ENCODE assay signal across 17 cellular contexts in genomic region chr2:237431856-237432255, GRCh38. TPM values are rescaled to one million over a fixed set of nuclear protein-coding genes. Genes with fewer than 3 reads are reported as not detected.
DNase-seq lines count a peak whose midpoint lies in the region; ATAC-seq, FAIRE-seq and TF ChIP-seq lines count a peak whose summit lies in the region.
"Had no signal": no experiment of that assay in that cellular context is flagged by ENCODE, and none has a peak within 500 bp of the region (broad histone marks: within the 10 kb centered on the region; RNA-seq: fewer than 3 reads in every experiment).

No MANE protein-coding gene starts in this region.

- intact Hi-C loops in CD4-positive, alpha-beta memory T cell (cut with micrococcal nuclease), result loop anchor here (10.0 kb wide), 1 partner anchor 243 kb away; no protein-coding TSS in a partner anchor

- H3K14ac ChIP-seq in trophoblast cell (ENCODE audit: low read length), result no peak overlapping the region

- POLR2A ChIA-PET in A549 (lab: Yijun Ruan, JAX), result no interaction called here
- POLR2A ChIA-PET in CD4-positive, alpha-beta memory T cell (lab: Charles Lee; ENCODE audit: partially characterized antibody), result interaction anchor here (0.6 to 7.1 kb wide), 2 partner anchors 10 to 1828 kb away, joined by 3 to 59 read pairs; no protein-coding TSS in a partner anchor
- POLR2A ChIA-PET in activated CD8-positive, alpha-beta T cell treated with anti-CD3 and anti-CD28 coated beads, Interleukin-2, amount 10 ng/mL, durations not matched to agents 7 days and 5 days (lab: Charles Lee), result interaction anchor here (1.5 kb wide), 1 partner anchor 10 kb away, joined by 4 read pairs; no protein-coding TSS in a partner anchor
- POLR2A ChIA-PET in WTC11 (lab: Charles Lee), result no interaction called here

- no peak overlapping the region for H4K8ac ChIP-seq in trophoblast cell (ENCODE audit: low read depth, low read length)

- H2AK5ac ChIP-seq in trophoblast cell (ENCODE audit: low read length), result no peak overlapping the region

- H3K4me1 Mint-ChIP-seq in CD4-positive, alpha-beta memory T cell, result peaks cover 75 to 96% (median 85%) of the 10 kb centered on the region in 4 donors
- peaks cover 85% of the 10 kb centered on the region for H3K4me1 Mint-ChIP-seq in activated CD8-positive, alpha-beta T cell treated with anti-CD3 and anti-CD28 coated beads, Interleukin-2, amount 10 ng/mL, durations not matched to agents 7 days and 5 days (ENCODE audit: low read depth)
- H3K4me1 Mint-ChIP-seq in WTC11, result peaks cover 25% of the 10 kb centered on the region

- H4K91ac ChIP-seq in trophoblast cell (ENCODE audit: low read depth, low read length), result no peak overlapping the region

- no peak overlapping the region for H2BK5ac ChIP-seq in trophoblast cell (ENCODE audit: low read depth, low read length, poor library complexity)

- WGBS in A549 (ENCODE audit: missing lambda C conversion rate), result 80% methylated on average over 4 of the region's 4 CpGs
- whole genome bisulfite sequencing in trophoblast cell (ENCODE audit: extremely low coverage, insufficient coverage, insufficient read length), result no CpG with 5 or more reads among the region's 4 CpGs

- no peak overlapping the region for H3K4ac ChIP-seq in trophoblast cell (ENCODE audit: low read depth, low read length)

- H3K9ac ChIP-seq in trophoblast cell (ENCODE audit: low read length), result no peak overlapping the region
- H3K9ac ChIP-seq: BLaER1 treated with 17β-estradiol and CSF1 and Interleukin-3, amounts not matched to agents 10 nM and 100 nM had no signal

- peak overlapping the region; percentile 20 to 95 (median 92) for H3K27ac Mint-ChIP-seq in CD4-positive, alpha-beta memory T cell
- H3K27ac Mint-ChIP-seq in activated CD8-positive, alpha-beta T cell treated with anti-CD3 and anti-CD28 coated beads, Interleukin-2, amount 10 ng/mL, durations not matched to agents 7 days and 5 days, result peak overlapping the region; percentile 36
- H3K27ac Mint-ChIP-seq in WTC11, result no peak overlapping the region

- no peaks in the 10 kb centered on the region for H3K27me3 ChIP-seq in CD4-positive, alpha-beta memory T cell (ENCODE audit: insufficient read depth, low read length)
- H3K27me3 ChIP-seq in trophoblast cell (ENCODE audit: insufficient read depth, low read length), result no peaks in the 10 kb centered on the region

- CTCF ChIA-PET in A549 (lab: Yijun Ruan, JAX), result interaction anchor here (0.6 to 7.4 kb wide), 4 partner anchors 11 to 282 kb away, joined by 3 to 47 read pairs (median 5); no protein-coding TSS in a partner anchor
- CTCF ChIA-PET in CD4-positive, alpha-beta memory T cell (lab: Charles Lee; ENCODE audit: partially characterized antibody), result interaction anchor here (1.9 to 5.3 kb wide), 3 partner anchors 9 to 44 kb away, joined by 6 to 93 read pairs (median 40); no protein-coding TSS in a partner anchor
- CTCF ChIA-PET in activated CD8-positive, alpha-beta T cell treated with anti-CD3 and anti-CD28 coated beads, Interleukin-2, amount 10 ng/mL, durations not matched to agents 7 days and 5 days (lab: Charles Lee), result interaction anchor here (0.6 to 4.7 kb wide), 4 partner anchors 11 to 62 kb away, joined by 4 to 62 read pairs (median 20); no protein-coding TSS in a partner anchor
- CTCF ChIA-PET in WTC11 (lab: Charles Lee), result interaction anchor here (1.0 to 10.0 kb wide), 4 partner anchors 11 to 55 kb away, joined by 3 to 63 read pairs (median 9); partner anchors contain the start of gene MLPH

- no peaks in the 10 kb centered on the region for H3K27me3 Mint-ChIP-seq in CD4-positive, alpha-beta memory T cell
- no peaks in the 10 kb centered on the region for H3K27me3 Mint-ChIP-seq in activated CD8-positive, alpha-beta T cell treated with anti-CD3 and anti-CD28 coated beads, Interleukin-2, amount 10 ng/mL, durations not matched to agents 7 days and 5 days (ENCODE audit: low read depth)
- H3K27me3 Mint-ChIP-seq in WTC11 (ENCODE audit: low read depth), result peaks cover 9% of the 10 kb centered on the region

- peaks cover 2% of the 10 kb centered on the region for H3K79me2 ChIP-seq in trophoblast cell (ENCODE audit: control insufficient read depth, insufficient read depth, low read length, poor library complexity)

- TF ChIP-seq POLR2A in A549 (IDR thresholded peaks at IDR 0.05; ENCODE audit: low read length), result no peak

- H3K18ac ChIP-seq in trophoblast cell (ENCODE audit: low read length), result no peak overlapping the region

- no peak for DNase-seq in A549 (ENCODE audit: low read depth in 1 of 2, low spot score in 1 of 2)
- no peak for DNase-seq in CD4-positive, alpha-beta memory T cell
- DNase-seq in activated CD8-positive, alpha-beta T cell treated with anti-CD3 and anti-CD28 coated beads, Interleukin-2, amount 10 ng/mL, durations not matched to agents 7 days and 5 days, result no peak
- DNase-seq in fibroblast of villous mesenchyme (ENCODE audit: low read depth), result peak; percentile 58
- no peak for DNase-seq in stimulated activated CD4-positive, alpha-beta T cell treated with anti-CD3 and anti-CD28 coated beads, Interleukin-1b, Interleukin-23, amount 100 ng/mL, for 48 hours
- DNase-seq in trophoblast cell, result no peak
- DNase-seq in WTC11 (ENCODE audit: low spot score), result no peak
- DNase-seq: cerebellar nuclear complex, head of caudate nucleus, MV-4-11, RPMI8226, spleen had no signal

- H3K4me2 ChIP-seq in A549 (peak overlapping the region; percentile 69), trophoblast cell (ENCODE audit: low read length) (no peak overlapping the region)

- no peaks in the 10 kb centered on the region for H3K36me3 Mint-ChIP-seq in CD4-positive, alpha-beta memory T cell
- peaks cover 8% of the 10 kb centered on the region for H3K36me3 Mint-ChIP-seq in activated CD8-positive, alpha-beta T cell treated with anti-CD3 and anti-CD28 coated beads, Interleukin-2, amount 10 ng/mL, durations not matched to agents 7 days and 5 days (ENCODE audit: low read depth)
- H3K36me3 Mint-ChIP-seq in WTC11, result no peaks in the 10 kb centered on the region

- peaks cover 17% of the 10 kb centered on the region for H3K79me1 ChIP-seq in trophoblast cell (ENCODE audit: low read length)

- H3K36me3 ChIP-seq in CD4-positive, alpha-beta memory T cell (ENCODE audit: insufficient read depth, low read length), result no peaks in the 10 kb centered on the region
- H3K36me3 ChIP-seq in trophoblast cell (ENCODE audit: control insufficient read depth in 1 of 2, insufficient read depth in 2 of 2, low read length in 2 of 2), result no peaks in the 10 kb centered on the region
- H3K36me3 ChIP-seq: BLaER1 treated with 17β-estradiol and CSF1 and Interleukin-3, amounts not matched to agents 10 nM and 100 nM; spleen had no signal

- H4K12ac ChIP-seq in trophoblast cell (ENCODE audit: low read depth, low read length), result no peak overlapping the region

- no peak overlapping the region for H2AFZ ChIP-seq in trophoblast cell (ENCODE audit: insufficient read depth, low read length, poor library complexity)

- H3K4me3 ChIP-seq in A549 (no peak overlapping the region), fibroblast of villous mesenchyme (ENCODE audit: low read depth, low read length) (no peak overlapping the region), trophoblast cell (ENCODE audit: low read depth, low read length) (no peak overlapping the region)
- H3K4me3 ChIP-seq in CD4-positive, alpha-beta memory T cell (ENCODE audit: low read length in 2 of 2), result no peak overlapping the region
- H3K4me3 ChIP-seq: BLaER1 treated with 17β-estradiol and CSF1 and Interleukin-3, amounts not matched to agents 10 nM and 100 nM; GM12878 had no signal

- no peak for TF ChIP-seq RAD21 in A549 (conservative IDR thresholded peaks at IDR 0.05 in 1 of 2, IDR thresholded peaks at IDR 0.05 in 1 of 2)

- no peak overlapping the region for H3K23ac ChIP-seq in trophoblast cell (ENCODE audit: low read length)

- H2BK120ac ChIP-seq in trophoblast cell (ENCODE audit: insufficient read depth, low read length, poor library complexity), result no peak overlapping the region

- H3K9me3 ChIP-seq in A549 (no peaks in the 10 kb centered on the region; the same call in 2 of the 3 replicates), trophoblast cell (ENCODE audit: insufficient read depth, low read depth, low read length) (no peaks in the 10 kb centered on the region)
- no peaks in the 10 kb centered on the region for H3K9me3 ChIP-seq in CD4-positive, alpha-beta memory T cell (ENCODE audit: control insufficient read depth in 1 of 2, low read length in 2 of 2)
- H3K9me3 ChIP-seq: spleen had no signal

- H2BK12ac ChIP-seq in trophoblast cell (ENCODE audit: low read length), result no peak overlapping the region

- FAIRE-seq in A549 (lab: Jason Lieb, UNC), result no peak
- FAIRE-seq: endometrium, GM12878 had no signal

- peak overlapping the region in 7 of 8 donors; percentile 17 to 94 (median 80) for H3K4me3 Mint-ChIP-seq in CD4-positive, alpha-beta memory T cell
- H3K4me3 Mint-ChIP-seq in activated CD8-positive, alpha-beta T cell treated with anti-CD3 and anti-CD28 coated beads, Interleukin-2, amount 10 ng/mL, durations not matched to agents 7 days and 5 days, result no peak overlapping the region
- H3K4me3 Mint-ChIP-seq in WTC11, result no peak overlapping the region

- TF ChIP-seq EP300 in A549 (IDR thresholded peaks at IDR 0.05), result no peak

- peak overlapping the region; percentile 47 to 81 for H3K27ac ChIP-seq in A549
- no peak overlapping the region for H3K27ac ChIP-seq in CD4-positive, alpha-beta memory T cell (ENCODE audit: low read depth, low read length)
- no peak overlapping the region for H3K27ac ChIP-seq in trophoblast cell (ENCODE audit: low read depth, low read length)
- H3K27ac ChIP-seq: BLaER1 treated with 17β-estradiol and CSF1 and Interleukin-3, amounts not matched to agents 10 nM and 100 nM had no signal

- TF ChIP-seq CTCF in A549 (IDR thresholded peaks at IDR 0.05) (no peak), fibroblast of villous mesenchyme (IDR thresholded peaks at IDR 0.05; ENCODE audit: insufficient read depth, low read depth, low read length) (no peak), WTC11 (IDR thresholded peaks at IDR 0.05) (no peak)

- no peaks in the 10 kb centered on the region for H3K9me3 Mint-ChIP-seq in CD4-positive, alpha-beta memory T cell
- H3K9me3 Mint-ChIP-seq in activated CD8-positive, alpha-beta T cell treated with anti-CD3 and anti-CD28 coated beads, Interleukin-2, amount 10 ng/mL, durations not matched to agents 7 days and 5 days (ENCODE audit: insufficient read depth), result no peaks in the 10 kb centered on the region
- peaks cover 7% of the 10 kb centered on the region; the same call in 1 of the 2 replicates for H3K9me3 Mint-ChIP-seq in WTC11

- ATAC-seq in A549, result no peak
- no peak for ATAC-seq in activated CD8-positive, alpha-beta T cell treated with anti-CD3 and anti-CD28 coated beads, Interleukin-2, amount 10 ng/mL, durations not matched to agents 7 days and 5 days
- ATAC-seq in HG02852 (IDR thresholded peaks at IDR 0.05; ENCODE audit: unreplicated experiment), result no peak
- no peak for ATAC-seq in WTC11
- ATAC-seq: GM12878 had no signal

- H3K4me1 ChIP-seq in A549 (peaks cover 39% of the 10 kb centered on the region), trophoblast cell (ENCODE audit: control insufficient read depth in 1 of 2, insufficient read depth in 2 of 2, low read length in 2 of 2) (peaks cover 21 to 27% of the 10 kb centered on the region in 2 experiments)
- H3K4me1 ChIP-seq in CD4-positive, alpha-beta memory T cell (ENCODE audit: insufficient read depth, low read length), result peaks cover 94% of the 10 kb centered on the region

RNA-seq across cellular contexts. Expression of gene COL6A3, which starts 17.9 kb away (rescaled TPM):
- polyA plus RNA-seq in A549 (2011; rRNA removed) (0.20 and 0.28 TPM in 2 replicates), A549 (2017; fragmentation: RNase III; extraction: RNeasy Plus Mini Kit Qiagen cat#74134 plus additional on column Dnase treatment) (0.04 to 0.16 TPM (median 0.10 TPM) in 3 replicates)
- 0.03 and 0.05 TPM in 2 replicates for polyA plus RNA-seq in A549 (2012; cell fraction: cytosol; rRNA removed)
- polyA plus RNA-seq in A549 (2012; cell fraction: nucleus; rRNA removed), result 0.19 and 0.24 TPM in 2 replicates
- 0.37 and 0.97 TPM in 2 replicates for polyA minus RNA-seq in A549 (2011; rRNA and poly(A)+ RNA removed)
- 1 to 10 TPM; 1.5 to 2.1 TPM for total RNA-seq in CD4-positive, alpha-beta memory T cell
- polyA plus RNA-seq in CD4-positive, alpha-beta memory T cell, result under 1 TPM in 1 of 2 donors, not detected in 1; 0.56 TPM
- total RNA-seq in activated CD8-positive, alpha-beta T cell treated with anti-CD3 and anti-CD28 coated beads, Interleukin-2, amount 10 ng/mL, durations not matched to agents 7 days and 5 days, result under 1 TPM; 0.03 to 0.10 TPM
- total RNA-seq in fibroblast of villous mesenchyme (1,329 and 1,968 TPM in 2 replicates), WTC11 (2021) (2.6 to 4.4 TPM (median 3.9 TPM) in 3 replicates)
- polyA plus RNA-seq in trophoblast cell (2013), result 81.7 and 90.1 TPM in 2 replicates

RNA-seq across cellular contexts. Expression of gene MLPH, which starts 55.2 kb away (rescaled TPM):
- 350 and 419 TPM in 2 replicates for polyA plus RNA-seq in A549 (2011; rRNA removed)
- polyA plus RNA-seq in A549 (2012; cell fraction: cytosol; rRNA removed), result 231 and 238 TPM in 2 replicates
- polyA plus RNA-seq in A549 (2012; cell fraction: nucleus; rRNA removed), result 1,019 and 1,045 TPM in 2 replicates
- 184 to 219 TPM (median 218 TPM) in 3 replicates for polyA plus RNA-seq in A549 (2017; fragmentation: RNase III; extraction: RNeasy Plus Mini Kit Qiagen cat#74134 plus additional on column Dnase treatment)
- polyA minus RNA-seq in A549 (2011; rRNA and poly(A)+ RNA removed), result 288 and 355 TPM in 2 replicates
- not detected for total RNA-seq in CD4-positive, alpha-beta memory T cell
- polyA plus RNA-seq in CD4-positive, alpha-beta memory T cell, result not detected
- total RNA-seq in activated CD8-positive, alpha-beta T cell treated with anti-CD3 and anti-CD28 coated beads, Interleukin-2, amount 10 ng/mL, durations not matched to agents 7 days and 5 days, result not detected
- 29.3 and 40.6 TPM in 2 replicates for total RNA-seq in fibroblast of villous mesenchyme
- 3.8 and 4.1 TPM in 2 replicates for polyA plus RNA-seq in trophoblast cell (2013)
- 7.7 to 10.3 TPM (median 9.7 TPM) in 3 replicates for total RNA-seq in WTC11 (2021)
- total RNA-seq: mononuclear cell had no signal

Comparison
In these comparisons a context has a peak if more than half of its experiments do, and no peak if none do; other contexts are left out.
1. H3K27ac ChIP-seq: peak in A549 (2 of 2); none in CD4-positive, alpha-beta memory T cell (single experiment) and trophoblast cell (single experiment).
2. H3K4me3 Mint-ChIP-seq: peak in CD4-positive, alpha-beta memory T cell (7 of 8); none in activated CD8-positive, alpha-beta T cell treated with anti-CD3 and anti-CD28 coated beads, Interleukin-2, amount 10 ng/mL, durations not matched to agents 7 days and 5 days (single experiment) and WTC11 (single experiment).
3. RNA of gene COL6A3, which starts 17.9 kb away (total RNA-seq): 1,329 to 1,968 TPM in fibroblast of villous mesenchyme; 2.6 to 4.4 TPM in WTC11, 1.5 to 2.1 TPM in CD4-positive, alpha-beta memory T cell and 0.03 to 0.10 TPM in activated CD8-positive, alpha-beta T cell treated with anti-CD3 and anti-CD28 coated beads, Interleukin-2, amount 10 ng/mL, durations not matched to agents 7 days and 5 days; every median in the first group is over 100 times any median in the second.
4. POLR2A ChIA-PET loops: an anchor here in CD4-positive, alpha-beta memory T cell (0.6 to 7.1 kb wide) and activated CD8-positive, alpha-beta T cell treated with anti-CD3 and anti-CD28 coated beads, Interleukin-2, amount 10 ng/mL, durations not matched to agents 7 days and 5 days (1.5 kb wide); none called in A549 and WTC11.